19 cellular contexts compared by ENCODE assay signal in the genomic region with DNA sequence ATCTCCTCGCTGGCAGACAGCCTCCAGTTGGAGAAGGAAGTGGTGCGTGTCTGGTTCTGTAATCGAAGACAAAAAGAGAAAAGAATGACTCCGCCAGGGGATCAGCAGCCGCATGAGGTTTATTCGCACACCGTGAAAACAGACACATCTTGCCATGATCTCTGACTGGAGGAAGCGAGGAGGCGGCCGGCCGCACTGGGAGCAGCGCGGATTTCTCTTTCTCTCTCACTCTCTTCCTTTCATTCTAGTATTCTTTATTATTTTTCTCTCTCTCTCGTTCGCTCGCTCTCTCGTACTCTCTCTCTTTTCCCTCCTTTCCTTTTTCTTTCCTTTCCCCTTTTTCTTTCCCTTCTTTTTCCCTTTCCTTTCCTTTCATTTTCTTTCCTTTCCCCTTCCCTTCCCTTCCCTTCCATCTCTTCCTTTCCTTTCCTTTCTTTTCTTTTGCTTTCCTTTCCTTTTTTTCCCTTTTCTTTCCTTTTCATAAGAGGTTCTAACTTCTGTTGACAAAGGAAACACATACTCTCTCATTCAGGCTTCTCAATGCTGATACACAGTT. TPM values are rescaled to one million over a fixed set of nuclear protein-coding genes. Genes with fewer than 3 reads are reported as not detected.
A peak's percentile ranks its signal among the peaks of the same experiment; 100 is the strongest.
DNase-seq lines count a peak whose midpoint lies in the region; ATAC-seq and TF ChIP-seq lines count a peak whose summit lies in the region.
"Had no signal": no experiment of that assay in that cellular context is flagged by ENCODE, and none has a peak within 500 bp of the region (broad histone marks: within the 10 kb centered on the region; RNA-seq: fewer than 3 reads in every experiment).

No MANE protein-coding gene starts in this region.

- peak overlapping the region; percentile 90 for H3K27ac Mint-ChIP-seq in neural progenitor cell
- no peak overlapping the region for H3K27ac Mint-ChIP-seq in CD8-positive, alpha-beta T cell
- H3K27ac Mint-ChIP-seq: effector memory CD8-positive, alpha-beta T cell; stimulated activated memory B cell treated with anti-CD40 and anti-IgM and Interleukin-4, amounts not matched to agents 10 μg/mL and 1 μg/mL and 100 μg/mL, for 72 hours had no signal

- intact Hi-C loops in dorsolateral prefrontal cortex (cut with DNase I): no loop called here
- intact Hi-C loops in CD8-positive, alpha-beta T cell (cut with DNase I, micrococcal nuclease): no loop called here

- TF ChIP-seq CTCF in dorsolateral prefrontal cortex (IDR thresholded peaks at IDR 0.05 in 54 of 56, conservative IDR thresholded peaks at IDR 0.05 in 2 of 56; ENCODE audit: low read depth in 1 of 56, partially characterized antibody in 56 of 56): no peak
- TF ChIP-seq CTCF in neural progenitor cell (IDR thresholded peaks at IDR 0.05): no peak
- TF ChIP-seq CTCF in CD8-positive, alpha-beta T cell (IDR thresholded peaks at IDR 0.05): no peak

- ATAC-seq in GM21717 (IDR thresholded peaks at IDR 0.05; ENCODE audit: unreplicated experiment) (no peak), HG02938 (IDR thresholded peaks at IDR 0.05; ENCODE audit: unreplicated experiment) (no peak)
- no peak for ATAC-seq in CD8-positive, alpha-beta T cell
- ATAC-seq: effector memory CD8-positive, alpha-beta T cell; stimulated activated memory B cell treated with anti-CD40 and anti-IgM and Interleukin-4, amounts not matched to agents 10 μg/mL and 1 μg/mL and 100 μg/mL, for 72 hours had no signal

- peak overlapping the region; percentile 73 for H3K4me2 ChIP-seq in neural progenitor cell

- H3K9me3 Mint-ChIP-seq in neural progenitor cell: peaks cover 2% of the 10 kb centered on the region
- no peaks in the 10 kb centered on the region for H3K9me3 Mint-ChIP-seq in CD8-positive, alpha-beta T cell

- H3K27me3 ChIP-seq in HUES48 (ENCODE audit: control insufficient read depth, insufficient read depth, low read length): peaks cover 57% of the 10 kb centered on the region
- H3K27me3 ChIP-seq in dorsolateral prefrontal cortex: peaks cover 0 to 100% (median 84%) of the 10 kb centered on the region in 45 donors
- H3K27me3 ChIP-seq in neural progenitor cell: peaks cover 79% of the 10 kb centered on the region
- no peaks in the 10 kb centered on the region for H3K27me3 ChIP-seq in CD8-positive, alpha-beta T cell (ENCODE audit: insufficient read depth, low read length)
- H3K27me3 ChIP-seq: BE2C had no signal

- H3K9me3 ChIP-seq in HUES48 (ENCODE audit: control insufficient read depth, insufficient read depth, low read length) (no peaks in the 10 kb centered on the region), neural progenitor cell (ENCODE audit: low read depth) (no peaks in the 10 kb centered on the region)
- H3K9me3 ChIP-seq in CD8-positive, alpha-beta T cell (ENCODE audit: low read length): no peaks in the 10 kb centered on the region
- H3K9me3 ChIP-seq: BE2C, vagina had no signal

- H3K4me1 Mint-ChIP-seq in neural progenitor cell: peaks cover 45% of the 10 kb centered on the region
- H3K4me1 Mint-ChIP-seq in CD8-positive, alpha-beta T cell (ENCODE audit: low read depth): peaks cover 2% of the 10 kb centered on the region

- H3K36me3 ChIP-seq in HUES48 (ENCODE audit: control insufficient read depth, insufficient read depth, low read length): no peaks in the 10 kb centered on the region
- H3K36me3 ChIP-seq in neural progenitor cell: no peaks in the 10 kb centered on the region
- no peaks in the 10 kb centered on the region for H3K36me3 ChIP-seq in CD8-positive, alpha-beta T cell (ENCODE audit: insufficient read depth, low read length)
- H3K36me3 ChIP-seq: BE2C, vagina had no signal

- H4K20me1 ChIP-seq in neural progenitor cell (ENCODE audit: low read depth): peaks cover 18% of the 10 kb centered on the region

- CTCF ChIA-PET in CD8-positive, alpha-beta T cell (lab: Charles Lee): no interaction called here

- H3K27ac ChIP-seq in HUES48 (ENCODE audit: low read depth, low read length) (no peak overlapping the region), dorsolateral prefrontal cortex (peak overlapping the region in 6 of 59 donors; percentile 10 to 44 (median 26)), neural progenitor cell (no peak overlapping the region)
- no peak overlapping the region for H3K27ac ChIP-seq in CD8-positive, alpha-beta T cell (ENCODE audit: low read depth, low read length)
- H3K27ac ChIP-seq: vagina had no signal

- H3K4me3 ChIP-seq in HUES48 (ENCODE audit: low read depth, low read length): peak overlapping the region; percentile 67
- H3K4me3 ChIP-seq in dorsolateral prefrontal cortex: peak overlapping the region in 52 of 59 donors; percentile 0 to 61 (median 36)
- H3K4me3 ChIP-seq in neural progenitor cell: peak overlapping the region; percentile 40
- H3K4me3 ChIP-seq in CD8-positive, alpha-beta T cell (ENCODE audit: low read depth, low read length): no peak overlapping the region
- H3K4me3 ChIP-seq: lung, vagina had no signal

- peak; percentile 40 for DNase-seq in DMS53 treated with DMSO at 0.1 percent for 48 hours (lab: John Stamatoyannopoulos, UW; ENCODE audit: unreplicated experiment)
- DNase-seq in dorsolateral prefrontal cortex: no peak
- DNase-seq in neural progenitor cell (ENCODE audit: low spot score): peak; percentile 39
- DNase-seq in CD8-positive, alpha-beta T cell: no peak
- DNase-seq: activated CD4-positive, alpha-beta T cell treated with anti-CD3 and anti-CD28 coated beads for 4 hours; BE2C; DMS79; effector memory CD8-positive, alpha-beta T cell; NCI-H2107; NCI-H82; RPMI8226 had no signal

- no peaks in the 10 kb centered on the region for H3F3A ChIP-seq in neural progenitor cell (ENCODE audit: low read depth)

- H3K27me3 Mint-ChIP-seq in neural progenitor cell (ENCODE audit: insufficient read depth, low read depth): peaks cover 8% of the 10 kb centered on the region
- peaks cover 28% of the 10 kb centered on the region for H3K27me3 Mint-ChIP-seq in CD8-positive, alpha-beta T cell (ENCODE audit: low read depth)

- peak overlapping the region; percentile 87 for H3K4me3 Mint-ChIP-seq in neural progenitor cell
- H3K4me3 Mint-ChIP-seq in CD8-positive, alpha-beta T cell: no peak overlapping the region
- H3K4me3 Mint-ChIP-seq: stimulated activated memory B cell treated with anti-CD40 and anti-IgM and Interleukin-4, amounts not matched to agents 10 μg/mL and 1 μg/mL and 100 μg/mL, for 72 hours had no signal

- no peaks in the 10 kb centered on the region for H3K79me2 ChIP-seq in neural progenitor cell (ENCODE audit: low read depth)

- no peak overlapping the region for H3K9ac ChIP-seq in HUES48 (ENCODE audit: low read depth, low read length)
- H3K9ac ChIP-seq in neural progenitor cell: no peak overlapping the region

- H3K36me3 Mint-ChIP-seq in neural progenitor cell: no peaks in the 10 kb centered on the region
- no peaks in the 10 kb centered on the region for H3K36me3 Mint-ChIP-seq in CD8-positive, alpha-beta T cell
- H3K36me3 Mint-ChIP-seq: stimulated activated memory B cell treated with anti-CD40 and anti-IgM and Interleukin-4, amounts not matched to agents 10 μg/mL and 1 μg/mL and 100 μg/mL, for 72 hours had no signal

- no peak overlapping the region for H2AFZ ChIP-seq in neural progenitor cell (replicated peaks)

- H3K4me1 ChIP-seq in HUES48 (ENCODE audit: control insufficient read depth, insufficient read depth, low read length) (peaks cover 58% of the 10 kb centered on the region), neural progenitor cell (no peaks in the 10 kb centered on the region)
- no peaks in the 10 kb centered on the region for H3K4me1 ChIP-seq in CD8-positive, alpha-beta T cell (ENCODE audit: insufficient read depth, low read length)
- H3K4me1 ChIP-seq: BE2C, vagina had no signal

- POLR2A ChIA-PET in CD8-positive, alpha-beta T cell (lab: Charles Lee): no interaction called here

RNA-seq across cellular contexts. Expression of gene POU3F4, which starts 1.2 kb away (rescaled TPM):
- total RNA-seq in dorsolateral prefrontal cortex: 1 to 10 TPM in 116 of 120 experiments, under 1 TPM in 4; 0.53 to 8.4 (median 2.5) TPM
- not detected in 2 replicates for total RNA-seq in neural progenitor cell (ENCODE audit: low replicate concordance)
- total RNA-seq in CD8-positive, alpha-beta T cell: not detected
- total RNA-seq: lung; skeletal muscle tissue; T-helper 2 cell treated with Interferon-gamma antibody and Interleukin-4, amounts not matched to agents 100 ng/mL and 5 ng/mL, for 36 hours; vagina had no signal

Comparison
In these comparisons a context has a peak if more than half of its experiments do, and no peak if none do; other contexts are left out.
1. DNase-seq: peak in DMS53 treated with DMSO at 0.1 percent for 48 hours (single experiment) and neural progenitor cell (single experiment); none in dorsolateral prefrontal cortex (0 of 10) and CD8-positive, alpha-beta T cell (0 of 7).